ENCODE assay signal across 16 cellular contexts in genomic region chr2:187206071-187206470, GRCh38.
DNase-seq lines count a peak whose midpoint lies in the region; ATAC-seq and TF ChIP-seq lines count a peak whose summit lies in the region.
"Had no signal": no experiment of that assay in that cellular context is flagged by ENCODE, and none has a peak within 500 bp of the region (broad histone marks: within the 10 kb centered on the region; RNA-seq: fewer than 3 reads in every experiment).

No MANE protein-coding gene starts in this region.

- H3K4me1 Mint-ChIP-seq in MCF 10A (ENCODE audit: insufficient read depth, unreplicated experiment): no peaks in the 10 kb centered on the region

- H3K36me3 ChIP-seq in breast epithelium: no peaks in the 10 kb centered on the region
- no peaks in the 10 kb centered on the region for H3K36me3 ChIP-seq in spleen
- H3K36me3 ChIP-seq: BLaER1 treated with 17β-estradiol and CSF1 and Interleukin-3, amounts not matched to agents 10 nM and 100 nM had no signal

- intact Hi-C loops in MCF 10A (cut with micrococcal nuclease) (no loop called here), breast epithelium (cut with DNase I; ENCODE audit: low total_unique reads) (no loop called here), spleen (cut with DNase I; ENCODE audit: low total_unique reads) (no loop called here)

- BruUV-seq in MCF 10A (replicated peaks; lab: Mats Ljungman, UMichigan): no TSS peak

- H3K9me3 Mint-ChIP-seq in MCF 10A (ENCODE audit: unreplicated experiment): peaks cover 4% of the 10 kb centered on the region

- CTCF ChIA-PET in MCF 10A (lab: Yijun Ruan, JAX): no interaction called here

- no peaks in the 10 kb centered on the region for H3K27me3 Mint-ChIP-seq in MCF 10A (ENCODE audit: insufficient read depth, unreplicated experiment)

- 58 to 73% (median 70%) methylated on average over 4 of the region's 4 CpGs for WGBS in spleen, 5 donors

- POLR2A ChIA-PET in MCF 10A (lab: Yijun Ruan, JAX): no interaction called here

- H3K27ac ChIP-seq in breast epithelium (no peak overlapping the region), spleen (peak overlapping the region in 6 of 8 donors; percentile 9 to 50 (median 40))
- H3K27ac ChIP-seq: 22Rv1; BLaER1 treated with 17β-estradiol and CSF1 and Interleukin-3, amounts not matched to agents 10 nM and 100 nM had no signal

- no peaks in the 10 kb centered on the region for H3K27me3 ChIP-seq in breast epithelium
- H3K27me3 ChIP-seq in spleen (replicated peaks in 1 of 7): no peaks in the 10 kb centered on the region
- H3K27me3 ChIP-seq: BLaER1 treated with 17β-estradiol and CSF1 and Interleukin-3, amounts not matched to agents 10 nM and 100 nM had no signal

- H3K4me3 ChIP-seq in breast epithelium (no peak overlapping the region), epithelial cell of proximal tubule (ENCODE audit: low read depth, low read length) (no peak overlapping the region), spleen (no peak overlapping the region)
- H3K4me3 ChIP-seq: BLaER1 treated with 17β-estradiol and CSF1 and Interleukin-3, amounts not matched to agents 10 nM and 100 nM had no signal

- DNase-seq in MCF 10A (ENCODE audit: unreplicated experiment) (peak; percentile 11), breast epithelium (ENCODE audit: low spot score in 2 of 2) (no peak), epithelial cell of proximal tubule (ENCODE audit: low read depth) (peak; percentile 7), lung microvascular endothelial cell (ENCODE audit: low read depth in 2 of 2) (peak; percentile 45 to 77), spleen (no peak), T-helper 2 cell (no peak), NCI-H1417 treated with DMSO at 0.1 percent for 48 hours (lab: John Stamatoyannopoulos, UW) (no peak)
- DNase-seq: DMS53; GOT3; NCI-H146; NCI-H2081 treated with DMSO at 0.1 percent for 48 hours; NCI-H69; NK-92 treated with Interleukin-12 subunit alpha and Interleukin-12 subunit beta, amount 100 ng/mL, for 24 hours had no signal

- H3K27ac Mint-ChIP-seq in MCF 10A (ENCODE audit: low read depth, unreplicated experiment): no peak overlapping the region

- no peak overlapping the region for H3K4me3 Mint-ChIP-seq in MCF 10A (ENCODE audit: unreplicated experiment)

- no peaks in the 10 kb centered on the region for H3K36me3 Mint-ChIP-seq in MCF 10A (ENCODE audit: insufficient read depth, unreplicated experiment)

- TF ChIP-seq POLR2A in breast epithelium (IDR thresholded peaks at IDR 0.05): no peak
- TF ChIP-seq POLR2A in spleen (IDR thresholded peaks at IDR 0.05): no peak

- no peak for ATAC-seq in GM19324 (IDR thresholded peaks at IDR 0.05; ENCODE audit: low FRiP score, unreplicated experiment)

- H3K9me3 ChIP-seq in breast epithelium: no peaks in the 10 kb centered on the region
- peaks cover 0 to 8% (median 0%) of the 10 kb centered on the region in 8 donors for H3K9me3 ChIP-seq in spleen

- TF ChIP-seq CTCF in MCF 10A (IDR thresholded peaks at IDR 0.05; ENCODE audit: unreplicated experiment) (no peak), breast epithelium (IDR thresholded peaks at IDR 0.05) (no peak), epithelial cell of proximal tubule (conservative IDR thresholded peaks at IDR 0.05; ENCODE audit: low read depth, low read length) (no peak), spleen (IDR thresholded peaks at IDR 0.05 in 8 of 11, conservative IDR thresholded peaks at IDR 0.05 in 3 of 11) (no peak)

- H3K4me1 ChIP-seq in breast epithelium (no peaks in the 10 kb centered on the region), spleen (no peaks in the 10 kb centered on the region)
- H3K4me1 ChIP-seq: BLaER1 treated with 17β-estradiol and CSF1 and Interleukin-3, amounts not matched to agents 10 nM and 100 nM had no signal

Comparison
In these comparisons a context has a peak if more than half of its experiments do, and no peak if none do; other contexts are left out.
1. DNase-seq: peak in MCF 10A (single experiment), epithelial cell of proximal tubule (single experiment) and lung microvascular endothelial cell (2 of 2); none in breast epithelium (0 of 2), spleen (single experiment), T-helper 2 cell (0 of 5) and NCI-H1417 treated with DMSO at 0.1 percent for 48 hours (single experiment).
2. H3K27ac ChIP-seq: peak in spleen (6 of 8); none in breast epithelium (0 of 2).